ENCODE assay signal across 12 cellular contexts in the genomic region with DNA sequence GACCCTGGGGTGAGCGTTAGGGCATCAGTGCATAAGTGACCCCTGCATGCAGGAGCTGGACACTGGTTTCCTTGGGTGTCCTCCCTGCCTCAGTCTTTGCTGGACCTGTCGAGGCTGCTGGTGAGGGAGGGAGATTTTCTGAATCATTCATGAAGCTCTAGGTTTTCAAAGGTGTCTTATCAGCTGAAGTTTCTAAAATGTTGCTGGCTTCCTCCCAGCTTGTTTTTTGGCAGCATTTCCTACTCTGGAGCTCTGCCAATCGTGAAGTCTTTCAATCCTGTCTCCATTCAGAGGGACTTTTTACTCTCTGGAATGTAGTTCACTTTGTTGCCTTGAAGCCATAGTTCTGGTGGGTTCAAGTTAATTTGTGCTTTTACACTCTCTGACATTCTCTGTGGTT. TPM values are rescaled to one million over a fixed set of nuclear protein-coding genes. Genes with fewer than 3 reads are reported as not detected.
DNase-seq lines count a peak whose midpoint lies in the region; ATAC-seq, FAIRE-seq and TF ChIP-seq lines count a peak whose summit lies in the region.
"Had no signal": no experiment of that assay in that cellular context is flagged by ENCODE, and none has a peak within 500 bp of the region (broad histone marks: within the 10 kb centered on the region; RNA-seq: fewer than 3 reads in every experiment).

No MANE protein-coding gene starts in this region.

- FAIRE-seq in urothelium cell line (lab: Jason Lieb, UNC): no peak

- H3K4me3 ChIP-seq in SK-N-MC (peak overlapping the region; percentile 43; the same call in 1 of the 2 replicates), foreskin fibroblast (ENCODE audit: low read depth in 1 of 2, low read length in 2 of 2) (no peak overlapping the region)
- H3K4me3 ChIP-seq: gastroesophageal sphincter had no signal

- peak overlapping the region; percentile 37; the same call in 1 of the 2 replicates for H3K27ac ChIP-seq in SK-N-MC
- H3K27ac ChIP-seq: gastroesophageal sphincter had no signal

- DNase-seq in COR-L47 (lab: John Stamatoyannopoulos, UW) (peak; percentile 36), SK-N-MC (ENCODE audit: low read depth, low spot score) (peak; percentile 34), kidney glomerular epithelial cell (lab: John Stamatoyannopoulos, UW) (peak; percentile 42), urothelium cell line (ENCODE audit: low spot score) (no peak), HFFc6 (no peak), foreskin fibroblast (no peak)

- peaks cover 6% of the 10 kb centered on the region; the same call in 1 of the 2 replicates for H3K9me3 Mint-ChIP-seq in HFFc6

- H3K9me3 ChIP-seq in SK-N-MC (ENCODE audit: low read depth, low read length): no peaks in the 10 kb centered on the region

- no peaks in the 10 kb centered on the region for H3K4me1 Mint-ChIP-seq in HFFc6 (ENCODE audit: low read depth)

- no peak overlapping the region for H3K27ac Mint-ChIP-seq in HFFc6

- H3K9ac ChIP-seq in SK-N-MC (ENCODE audit: insufficient read length): no peak overlapping the region

- TF ChIP-seq CTCF in HFFc6 (IDR thresholded peaks at IDR 0.05): no peak
- no peak for TF ChIP-seq CTCF in foreskin fibroblast (IDR thresholded peaks at IDR 0.05; ENCODE audit: low read depth, low read length)

- ATAC-seq in GM19351 (IDR thresholded peaks at IDR 0.05; ENCODE audit: unreplicated experiment) (peak; percentile 29), HG02973 (IDR thresholded peaks at IDR 0.05; ENCODE audit: unreplicated experiment) (no peak)
- ATAC-seq: activated CD4-positive, CD25-positive, alpha-beta regulatory T cell treated with anti-CD3 and anti-CD28 coated beads, Interleukin-2, amount 50 U/mL, for 24 hours; gastroesophageal sphincter had no signal

- no peak overlapping the region for H3K4me3 Mint-ChIP-seq in HFFc6

- no peaks in the 10 kb centered on the region for H3K36me3 ChIP-seq in SK-N-MC (ENCODE audit: insufficient read depth, low read length)
- H3K36me3 ChIP-seq: gastroesophageal sphincter had no signal

- H3K36me3 Mint-ChIP-seq in HFFc6 (ENCODE audit: low read depth): no peaks in the 10 kb centered on the region

- peaks cover 3% of the 10 kb centered on the region; the same call in 1 of the 2 replicates for H3K27me3 Mint-ChIP-seq in HFFc6 (ENCODE audit: insufficient read depth)

RNA-seq across cellular contexts. Expression of gene SNTG2, which starts 23.8 kb away (rescaled TPM):
- not detected for total RNA-seq in HFFc6 (2021; fragmentation: NEBNext Ultra II Directional; extraction: Animal tissue kit (Norgen Biotek cat#: 25700))
- total RNA-seq: liver, osteocyte had no signal

Comparison
In these comparisons a context has a peak if more than half of its experiments do, and no peak if none do; other contexts are left out.
1. DNase-seq: peak in COR-L47 (single experiment), SK-N-MC (single experiment) and kidney glomerular epithelial cell (single experiment); none in urothelium cell line (single experiment), HFFc6 (single experiment) and foreskin fibroblast (0 of 2).